Comparison of ENCODE assay signal across 11 cellular contexts in the genomic region with DNA sequence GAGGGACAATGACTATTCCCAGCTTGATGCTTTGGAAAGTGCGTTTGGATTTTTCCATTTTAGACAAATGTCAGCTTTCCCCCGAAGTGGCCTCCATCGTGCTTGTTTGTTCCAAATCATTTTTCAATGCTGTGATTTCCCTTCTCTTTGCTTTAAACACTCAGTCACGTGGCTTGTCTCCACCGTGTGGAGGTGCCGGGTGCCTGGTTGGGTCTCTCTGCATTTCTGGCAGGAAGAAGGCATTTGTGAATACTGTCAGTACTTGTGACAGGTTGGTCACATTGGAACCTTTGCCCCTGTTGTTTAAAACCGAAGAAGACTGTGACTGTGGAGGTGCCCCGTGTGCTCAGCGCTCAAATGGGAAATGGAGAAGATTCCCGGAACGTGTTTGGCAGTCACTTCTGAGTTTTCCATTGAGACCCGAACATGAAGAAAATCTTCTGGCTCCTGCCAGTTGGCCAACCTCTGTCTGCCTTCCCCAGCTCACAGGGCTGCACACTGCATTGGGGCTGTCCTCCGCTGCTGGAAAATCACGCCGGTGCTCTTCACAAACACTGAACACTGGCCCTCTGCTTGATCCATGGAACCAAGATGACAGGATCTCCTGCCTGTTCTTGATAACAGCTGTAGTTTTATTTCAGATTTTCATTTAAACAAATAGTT.
DNase-seq lines count a peak whose midpoint lies in the region; ATAC-seq and TF ChIP-seq lines count a peak whose summit lies in the region.
"Had no signal": no experiment of that assay in that cellular context is flagged by ENCODE, and none has a peak within 500 bp of the region (broad histone marks: within the 10 kb centered on the region; RNA-seq: fewer than 3 reads in every experiment).

No MANE protein-coding gene starts in this region.

- H3K27ac ChIP-seq in right atrium auricular region (peak overlapping the region; percentile 23 to 68), skeletal muscle tissue (ENCODE audit: low read depth, low read length) (peak overlapping the region; percentile 76)
- H3K27ac ChIP-seq: KMS-11, SJSA1 had no signal

- no peak for ATAC-seq in GM21717 (IDR thresholded peaks at IDR 0.05; ENCODE audit: unreplicated experiment)

- peaks cover 32 to 46% (median 34%) of the 10 kb centered on the region in 3 donors for H3K4me1 Mint-ChIP-seq in IgD-negative memory B cell
- peaks cover 48% of the 10 kb centered on the region for H3K4me1 Mint-ChIP-seq in activated T-helper 1 cell treated with anti-CD3 and anti-CD28 coated beads, Interleukin-12 subunit alpha, Interleukin-12 subunit beta, Interleukin-2, Interleukin-4 antibody, amounts not matched to agents 30 ng/mL and 10 ng/mL and 1 ng/mL, durations not matched to agents 14 hours and 24 hours and 36 hours (ENCODE audit: low read depth)

- no peaks in the 10 kb centered on the region for H3K9me3 Mint-ChIP-seq in IgD-negative memory B cell
- no peaks in the 10 kb centered on the region for H3K9me3 Mint-ChIP-seq in activated T-helper 1 cell treated with anti-CD3 and anti-CD28 coated beads, Interleukin-12 subunit alpha, Interleukin-12 subunit beta, Interleukin-2, Interleukin-4 antibody, amounts not matched to agents 30 ng/mL and 10 ng/mL and 1 ng/mL, durations not matched to agents 14 hours and 24 hours and 36 hours
- H3K9me3 Mint-ChIP-seq: dendritic cell treated with granulocyte-macrophage colony-stimulating factor and Interleukin-4, amounts not matched to agents 40 ng/mL and 50 ng/mL, for 4 days had no signal

- intact Hi-C loops in activated T-helper 1 cell treated with anti-CD3 and anti-CD28 coated beads, Interleukin-12 subunit alpha, Interleukin-12 subunit beta, Interleukin-2, Interleukin-4 antibody, amounts not matched to agents 30 ng/mL and 10 ng/mL and 1 ng/mL, durations not matched to agents 14 hours and 24 hours and 36 hours (cut with micrococcal nuclease), result loop anchor here (2.0 to 5.0 kb wide), 4 partner anchors 41 to 249 kb away; a partner anchor contains a TSS

- no peaks in the 10 kb centered on the region for H3K36me3 ChIP-seq in right atrium auricular region
- H3K36me3 ChIP-seq in skeletal muscle tissue (ENCODE audit: control insufficient read depth in 3 of 3, insufficient read depth in 3 of 3, low read length in 3 of 3), result no peaks in the 10 kb centered on the region
- H3K36me3 ChIP-seq: SJSA1 had no signal

- TF ChIP-seq CTCF in right atrium auricular region (IDR thresholded peaks at IDR 0.05) (no peak), GM10266 (IDR thresholded peaks at IDR 0.05; ENCODE audit: control insufficient read depth, insufficient read depth, low read depth, missing control alignments) (no peak)

- no peaks in the 10 kb centered on the region for H3K27me3 Mint-ChIP-seq in IgD-negative memory B cell
- H3K27me3 Mint-ChIP-seq in activated T-helper 1 cell treated with anti-CD3 and anti-CD28 coated beads, Interleukin-12 subunit alpha, Interleukin-12 subunit beta, Interleukin-2, Interleukin-4 antibody, amounts not matched to agents 30 ng/mL and 10 ng/mL and 1 ng/mL, durations not matched to agents 14 hours and 24 hours and 36 hours (ENCODE audit: insufficient read depth), result no peaks in the 10 kb centered on the region
- H3K27me3 Mint-ChIP-seq: dendritic cell treated with granulocyte-macrophage colony-stimulating factor and Interleukin-4, amounts not matched to agents 40 ng/mL and 50 ng/mL, for 4 days had no signal

- peak overlapping the region; percentile 68 to 98 (median 97) for H3K27ac Mint-ChIP-seq in IgD-negative memory B cell
- peak overlapping the region; percentile 87 for H3K27ac Mint-ChIP-seq in activated T-helper 1 cell treated with anti-CD3 and anti-CD28 coated beads, Interleukin-12 subunit alpha, Interleukin-12 subunit beta, Interleukin-2, Interleukin-4 antibody, amounts not matched to agents 30 ng/mL and 10 ng/mL and 1 ng/mL, durations not matched to agents 14 hours and 24 hours and 36 hours
- H3K27ac Mint-ChIP-seq: dendritic cell treated with granulocyte-macrophage colony-stimulating factor and Interleukin-4, amounts not matched to agents 40 ng/mL and 50 ng/mL, for 4 days had no signal

- DNase-seq in activated T-helper 1 cell treated with anti-CD3 and anti-CD28 coated beads, Interleukin-12 subunit alpha, Interleukin-12 subunit beta, Interleukin-2, Interleukin-4 antibody, amounts not matched to agents 30 ng/mL and 10 ng/mL and 1 ng/mL, durations not matched to agents 14 hours and 24 hours and 36 hours (ENCODE audit: low spot score), result no peak
- DNase-seq in right atrium auricular region (ENCODE audit: low spot score) (no peak), GM10266 (ENCODE audit: extremely low spot score) (no peak), NCI-H146 treated with DMSO at 0.1 percent for 48 hours (lab: John Stamatoyannopoulos, UW; ENCODE audit: unreplicated experiment) (no peak), NCI-H2107 treated with DMSO at 0.1 percent for 48 hours (lab: John Stamatoyannopoulos, UW; ENCODE audit: unreplicated experiment) (no peak)

- H3K27me3 ChIP-seq in right atrium auricular region, result no peaks in the 10 kb centered on the region
- peaks cover 0 to 15% (median 3%) of the 10 kb centered on the region in 3 donors for H3K27me3 ChIP-seq in skeletal muscle tissue (ENCODE audit: control insufficient read depth in 3 of 3, insufficient read depth in 3 of 3, low read length in 3 of 3)
- H3K27me3 ChIP-seq: SJSA1 had no signal

- H3K4me3 ChIP-seq in right atrium auricular region, result no peak overlapping the region
- peak overlapping the region; percentile 21 to 60 (median 58) for H3K4me3 ChIP-seq in skeletal muscle tissue (ENCODE audit: low read length in 3 of 3)
- H3K4me3 ChIP-seq: SJSA1 had no signal

- peaks cover 11% of the 10 kb centered on the region for H3K36me3 Mint-ChIP-seq in IgD-negative memory B cell
- H3K36me3 Mint-ChIP-seq in activated T-helper 1 cell treated with anti-CD3 and anti-CD28 coated beads, Interleukin-12 subunit alpha, Interleukin-12 subunit beta, Interleukin-2, Interleukin-4 antibody, amounts not matched to agents 30 ng/mL and 10 ng/mL and 1 ng/mL, durations not matched to agents 14 hours and 24 hours and 36 hours (ENCODE audit: low read depth), result peaks cover 8% of the 10 kb centered on the region

- H3K4me1 ChIP-seq in right atrium auricular region, result peaks cover 0 to 47% of the 10 kb centered on the region in 2 donors
- H3K4me1 ChIP-seq in skeletal muscle tissue (ENCODE audit: control insufficient read depth in 3 of 3, insufficient read depth in 3 of 3, low read length in 3 of 3), result peaks cover 15 to 32% (median 27%) of the 10 kb centered on the region in 3 donors
- H3K4me1 ChIP-seq: SJSA1 had no signal

- H3K9me3 ChIP-seq in right atrium auricular region, result no peaks in the 10 kb centered on the region
- H3K9me3 ChIP-seq in skeletal muscle tissue (ENCODE audit: control insufficient read depth in 3 of 3, low read length in 3 of 3), result no peaks in the 10 kb centered on the region
- H3K9me3 ChIP-seq: SJSA1 had no signal

- peak overlapping the region in 2 of 4 donors; percentile 28 to 87 for H3K4me3 Mint-ChIP-seq in IgD-negative memory B cell
- peak overlapping the region; percentile 12 for H3K4me3 Mint-ChIP-seq in activated T-helper 1 cell treated with anti-CD3 and anti-CD28 coated beads, Interleukin-12 subunit alpha, Interleukin-12 subunit beta, Interleukin-2, Interleukin-4 antibody, amounts not matched to agents 30 ng/mL and 10 ng/mL and 1 ng/mL, durations not matched to agents 14 hours and 24 hours and 36 hours
- H3K4me3 Mint-ChIP-seq: dendritic cell treated with granulocyte-macrophage colony-stimulating factor and Interleukin-4, amounts not matched to agents 40 ng/mL and 50 ng/mL, for 4 days had no signal

- peak overlapping the region in 2 of 3 donors; percentile 26 to 61 for H3K9ac ChIP-seq in skeletal muscle tissue (ENCODE audit: low read depth in 1 of 3, low read length in 3 of 3)
- H3K9ac ChIP-seq: KMS-11 had no signal

Comparison
In these comparisons a context has a peak if more than half of its experiments do, and no peak if none do; other contexts are left out.
1. H3K4me3 ChIP-seq: peak in skeletal muscle tissue (3 of 3); none in right atrium auricular region (0 of 2).